17 cellular contexts compared by ENCODE assay signal in genomic region chr5:147704544-147704943, GRCh38.
DNase-seq lines count a peak whose midpoint lies in the region; ATAC-seq and TF ChIP-seq lines count a peak whose summit lies in the region.
"Had no signal": no experiment of that assay in that cellular context is flagged by ENCODE, and none has a peak within 500 bp of the region (broad histone marks: within the 10 kb centered on the region; RNA-seq: fewer than 3 reads in every experiment).

No MANE protein-coding gene starts in this region.

- H3K36me3 ChIP-seq in GM23338 (ENCODE audit: insufficient read depth) (no peaks in the 10 kb centered on the region), Caco-2 (ENCODE audit: control insufficient read depth, insufficient read depth, low read length) (no peaks in the 10 kb centered on the region)

- no peak overlapping the region for H3K4me3 Mint-ChIP-seq in GM23338
- H3K4me3 Mint-ChIP-seq in Caco-2 (ENCODE audit: unreplicated experiment): no peak overlapping the region
- H3K4me3 Mint-ChIP-seq: CD14-positive monocyte; CD8-positive, alpha-beta T cell; H9 had no signal

- no peak overlapping the region for H3K27ac Mint-ChIP-seq in GM23338
- no peak overlapping the region for H3K27ac Mint-ChIP-seq in Caco-2 (ENCODE audit: unreplicated experiment)
- H3K27ac Mint-ChIP-seq: CD14-positive monocyte; CD8-positive, alpha-beta T cell; H9 had no signal

- intact Hi-C loops in left colon (cut with DNase I, micrococcal nuclease): no loop called here
- intact Hi-C loops in Caco-2 (cut with micrococcal nuclease; ENCODE audit: unreplicated experiment): no loop called here

- H3K9me2 ChIP-seq in GM23338 (ENCODE audit: insufficient read depth): no peaks in the 10 kb centered on the region

- ATAC-seq in GM18858 (IDR thresholded peaks at IDR 0.05; ENCODE audit: unreplicated experiment) (peak; percentile 47), HG02759 (IDR thresholded peaks at IDR 0.05; ENCODE audit: unreplicated experiment) (peak; percentile 49), HG03378 (IDR thresholded peaks at IDR 0.05; ENCODE audit: unreplicated experiment) (peak; percentile 63), GM23338 (no peak), left colon (no peak)
- ATAC-seq: A549; CD8-positive, alpha-beta T cell; HepG2 had no signal

- no peak overlapping the region for H3K4me2 ChIP-seq in GM23338
- H3K4me2 ChIP-seq: A549, KMS-11 had no signal

- no peak overlapping the region for H3K4me3 ChIP-seq in GM23338
- no peak overlapping the region for H3K4me3 ChIP-seq in Caco-2 (ENCODE audit: low read depth, low read length)
- H3K4me3 ChIP-seq: A549 had no signal

- H3K9me3 ChIP-seq in Caco-2: no peaks in the 10 kb centered on the region
- H3K9me3 ChIP-seq: A549 had no signal

- BruUV-seq in Caco-2 (replicated peaks; lab: Mats Ljungman, UMichigan): no TSS peak

- H3K27me3 Mint-ChIP-seq in GM23338 (ENCODE audit: insufficient read depth, low read depth, poor library complexity): peaks cover 7% of the 10 kb centered on the region
- H3K27me3 Mint-ChIP-seq in Caco-2 (ENCODE audit: insufficient read depth, unreplicated experiment): peaks cover 4% of the 10 kb centered on the region

- POLR2A ChIA-PET in Caco-2 (lab: Charles Lee): no interaction called here

- no peak overlapping the region for H3K27ac ChIP-seq in GM23338 (ENCODE audit: low read depth)
- H3K27ac ChIP-seq: A549, KMS-11 had no signal

- DNase-seq in GM23338 (ENCODE audit: low spot score): no peak
- DNase-seq in GM19240 (ENCODE audit: insufficient read length, low spot score): no peak
- DNase-seq in left colon: no peak
- no peak for DNase-seq in Caco-2
- DNase-seq: CD8-positive, alpha-beta T cell; COR-L47; DND-41; GDM1; GOT3; H9 had no signal

- H3K36me3 Mint-ChIP-seq in GM23338 (ENCODE audit: low read depth) (peaks cover 2% of the 10 kb centered on the region; the same call in 1 of the 3 replicates), Caco-2 (ENCODE audit: insufficient read depth, unreplicated experiment) (no peaks in the 10 kb centered on the region)
- H3K36me3 Mint-ChIP-seq: CD14-positive monocyte had no signal

- no peaks in the 10 kb centered on the region for H3F3A ChIP-seq in GM23338 (replicated peaks; ENCODE audit: low read depth)

- H3K9me3 Mint-ChIP-seq in GM23338: no peaks in the 10 kb centered on the region
- peaks cover 1% of the 10 kb centered on the region for H3K9me3 Mint-ChIP-seq in Caco-2 (ENCODE audit: unreplicated experiment)
- H3K9me3 Mint-ChIP-seq: CD8-positive, alpha-beta T cell had no signal

- TF ChIP-seq CTCF in GM23338 (conservative IDR thresholded peaks at IDR 0.05; ENCODE audit: low read depth in 2 of 2) (no peak), Caco-2 (IDR thresholded peaks at IDR 0.05; ENCODE audit: insufficient read depth in 1 of 2, low read depth in 1 of 2, low read length in 1 of 2, severe bottlenecking in 1 of 2, unreplicated experiment in 1 of 2) (no peak)

- H4K20me1 ChIP-seq in GM23338 (replicated peaks; ENCODE audit: insufficient read depth): no peaks in the 10 kb centered on the region; the same call in 1 of the 2 replicates

- no peak overlapping the region for H2AFZ ChIP-seq in GM23338

- H3K4me1 Mint-ChIP-seq in GM23338 (peaks cover 10% of the 10 kb centered on the region; the same call in 2 of the 3 replicates), Caco-2 (ENCODE audit: low read depth, unreplicated experiment) (no peaks in the 10 kb centered on the region)
- H3K4me1 Mint-ChIP-seq: CD14-positive monocyte had no signal

- H3K4me1 ChIP-seq in GM23338 (ENCODE audit: insufficient read depth) (no peaks in the 10 kb centered on the region; the same call in 1 of the 2 replicates), Caco-2 (no peaks in the 10 kb centered on the region)
- H3K4me1 ChIP-seq: A549 had no signal

- H3K79me2 ChIP-seq in GM23338 (replicated peaks; ENCODE audit: insufficient read depth): peaks cover 7% of the 10 kb centered on the region; the same call in 1 of the 2 replicates

- CTCF ChIA-PET in Caco-2 (lab: Charles Lee): no interaction called here

- no peaks in the 10 kb centered on the region for H3K27me3 ChIP-seq in GM23338 (ENCODE audit: insufficient read depth)
- H3K27me3 ChIP-seq in Caco-2 (replicated peaks; ENCODE audit: control insufficient read depth, insufficient read depth, low read length): no peaks in the 10 kb centered on the region

TF ChIP-seq in GM23338, 12 proteins besides CTCF, POLR2A, EP300 and RAD21 (continues in another document):
- TF ChIP-seq, protein P1, sequence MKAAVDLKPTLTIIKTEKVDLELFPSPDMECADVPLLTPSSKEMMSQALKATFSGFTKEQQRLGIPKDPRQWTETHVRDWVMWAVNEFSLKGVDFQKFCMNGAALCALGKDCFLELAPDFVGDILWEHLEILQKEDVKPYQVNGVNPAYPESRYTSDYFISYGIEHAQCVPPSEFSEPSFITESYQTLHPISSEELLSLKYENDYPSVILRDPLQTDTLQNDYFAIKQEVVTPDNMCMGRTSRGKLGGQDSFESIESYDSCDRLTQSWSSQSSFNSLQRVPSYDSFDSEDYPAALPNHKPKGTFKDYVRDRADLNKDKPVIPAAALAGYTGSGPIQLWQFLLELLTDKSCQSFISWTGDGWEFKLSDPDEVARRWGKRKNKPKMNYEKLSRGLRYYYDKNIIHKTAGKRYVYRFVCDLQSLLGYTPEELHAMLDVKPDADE (IDR thresholded peaks at IDR 0.05): no peak
- TF ChIP-seq STAT1 (IDR thresholded peaks at IDR 0.05; ENCODE audit: unreplicated experiment) (no peak), EZH2phosphoT487 (IDR thresholded peaks at IDR 0.05; ENCODE audit: unreplicated experiment) (no peak), REST (IDR thresholded peaks at IDR 0.05; ENCODE audit: unreplicated experiment) (no peak), NANOG (IDR thresholded peaks at IDR 0.05; ENCODE audit: borderline replicate concordance) (no peak)

Comparison
In these comparisons a context has a peak if more than half of its experiments do, and no peak if none do; other contexts are left out.
1. ATAC-seq: peak in GM18858 (single experiment), HG02759 (single experiment) and HG03378 (single experiment); none in GM23338 (single experiment) and left colon (single experiment).